18 cellular contexts compared by ENCODE assay signal in genomic region chr14:23101213-23101970, GRCh38. TPM values are rescaled to one million over a fixed set of nuclear protein-coding genes. Genes with fewer than 3 reads are reported as not detected.
"Had no signal": no experiment of that assay in that cellular context is flagged by ENCODE, and none has a peak within 500 bp of the region (broad histone marks: within the 10 kb centered on the region; RNA-seq: fewer than 3 reads in every experiment).

No MANE protein-coding gene starts in this region.

- H3K9me3 Mint-ChIP-seq: activated T-cell treated with anti-CD3 and anti-CD28 coated beads, Interleukin-2, amount 50 U/mL, for 24 hours; central memory CD8-positive, alpha-beta T cell; stimulated activated memory B cell treated with anti-CD40 and anti-IgM and Interleukin-4, amounts not matched to agents 10 μg/mL and 1 μg/mL and 100 μg/mL, for 72 hours had no signal

- H3K27me3 Mint-ChIP-seq: activated naive CD8-positive, alpha-beta T cell; activated T-cell treated with anti-CD3 and anti-CD28 coated beads, Interleukin-2, amount 50 U/mL, for 24 hours; stimulated activated memory B cell treated with anti-CD40 and anti-IgM and Interleukin-4, amounts not matched to agents 10 μg/mL and 1 μg/mL and 100 μg/mL, for 72 hours had no signal

- H3K27ac Mint-ChIP-seq: activated naive CD8-positive, alpha-beta T cell; activated T-cell treated with anti-CD3 and anti-CD28 coated beads, Interleukin-2, amount 50 U/mL, for 24 hours; brain; stimulated activated memory B cell treated with anti-CD40 and anti-IgM and Interleukin-4, amounts not matched to agents 10 μg/mL and 1 μg/mL and 100 μg/mL, for 72 hours had no signal

- ATAC-seq: lower lobe of right lung; stimulated activated memory B cell treated with anti-CD40 and anti-IgM and Interleukin-4, amounts not matched to agents 10 μg/mL and 1 μg/mL and 100 μg/mL, for 72 hours had no signal

- H3K4me3 Mint-ChIP-seq: activated naive CD8-positive, alpha-beta T cell; activated T-cell treated with anti-CD3 and anti-CD28 coated beads, Interleukin-2, amount 50 U/mL, for 24 hours; brain; central memory CD8-positive, alpha-beta T cell; stimulated activated memory B cell treated with anti-CD40 and anti-IgM and Interleukin-4, amounts not matched to agents 10 μg/mL and 1 μg/mL and 100 μg/mL, for 72 hours had no signal

- DNase-seq: activated gamma-delta T cell; activated T-cell treated with anti-CD3 and anti-CD28 coated beads, Interleukin-2, amount 50 U/mL, for 24 hours; amygdala; glutamatergic neuron; lower lobe of right lung; midbrain; posterior cingulate gyrus; stimulated activated CD4-positive, alpha-beta T cell treated with anti-CD3 and anti-CD28 coated beads, Interleukin-1b, Interleukin-23, amount 100 ng/mL, for 48 hours; substantia nigra; trophoblast cell had no signal

RNA-seq across cellular contexts. Expression of gene CIROP, which starts 3.4 kb away (rescaled TPM):
- total RNA-seq: fibroblast of villous mesenchyme; lower lobe of right lung; right atrium auricular region; smooth muscle cell; T-helper 2 cell treated with Interferon-gamma antibody and Interleukin-4, amounts not matched to agents 100 ng/mL and 5 ng/mL, for 36 hours had no signal

RNA-seq across cellular contexts. Expression of gene CEBPE, which starts 17.7 kb away (rescaled TPM):
- total RNA-seq: fibroblast of villous mesenchyme, right atrium auricular region, smooth muscle cell had no signal
